7 cellular contexts compared by ENCODE assay signal in genomic region chr17:7589891-7590611, GRCh38. TPM values are rescaled to one million over a fixed set of nuclear protein-coding genes. Genes with fewer than 3 reads are reported as not detected.
DNase-seq lines count a peak whose midpoint lies in the region; ATAC-seq and TF ChIP-seq lines count a peak whose summit lies in the region.

TSS of gene SOX15 (minus strand) at chr17:7590094. CDS start at chr17:7589676, 418 bp downstream.

- H3K36me3 ChIP-seq in HEK293 (ENCODE audit: control insufficient read depth in 2 of 2, insufficient read depth in 1 of 2, low read length in 2 of 2): peaks cover 40 to 93% of the 10 kb centered on the region in 2 experiments
- peaks cover 50% of the 10 kb centered on the region for H3K36me3 ChIP-seq in iPS-15b (ENCODE audit: control insufficient read depth, insufficient read depth, low read length)

- H3K4me1 ChIP-seq in HEK293 (ENCODE audit: control insufficient read depth, insufficient read depth, low read length) (no peaks in the 10 kb centered on the region; the same call in 1 of the 2 replicates), iPS-15b (ENCODE audit: control insufficient read depth, insufficient read depth, low read length) (peaks cover 8% of the 10 kb centered on the region)

- TF ChIP-seq CTCF in HEK293 (tag by site-specific recombination; IDR thresholded peaks at IDR 0.05): no peak

- no peak for ATAC-seq in stimulated activated effector memory CD8-positive, alpha-beta T cell treated with anti-CD3 and anti-CD28 coated beads, Interleukin-12 subunit alpha, Interleukin-12 subunit beta, amount 100 ng/mL, for 72 hours
- ATAC-seq in activated CD4-positive, alpha-beta T cell treated with anti-CD3 and anti-CD28 coated beads for 36 hours: no peak

- peak within 1 kb of the TSS; percentile 87 for H3K9ac ChIP-seq in iPS-15b (ENCODE audit: low read depth, low read length)

- no peaks in the 10 kb centered on the region for H3K9me3 Mint-ChIP-seq in activated T-helper 2 cell treated with anti-CD3 and anti-CD28 coated beads, Interferon-gamma antibody, Interleukin-2, Interleukin-4, amounts not matched to agents 10 μg/mL and 5 μg/mL and 100 μg/mL, durations not matched to agents 14 hours and 24 hours and 36 hours
- H3K9me3 Mint-ChIP-seq in stimulated activated effector memory CD8-positive, alpha-beta T cell treated with anti-CD3 and anti-CD28 coated beads, Interleukin-12 subunit alpha, Interleukin-12 subunit beta, amount 100 ng/mL, for 72 hours: no peaks in the 10 kb centered on the region
- H3K9me3 Mint-ChIP-seq in T-helper 2 cell treated with Interferon-gamma antibody and Interleukin-4, amounts not matched to agents 5 μg/mL and 100 μg/mL, for 36 hours: no peaks in the 10 kb centered on the region
- H3K9me3 Mint-ChIP-seq in activated CD4-positive, alpha-beta T cell treated with anti-CD3 and anti-CD28 coated beads for 36 hours (ENCODE audit: low read depth): no peaks in the 10 kb centered on the region

- no peaks in the 10 kb centered on the region for H3K27me3 ChIP-seq in iPS-15b (ENCODE audit: control insufficient read depth, insufficient read depth, low read length)

- peaks cover 5% of the 10 kb centered on the region for H3K4me1 Mint-ChIP-seq in activated T-helper 2 cell treated with anti-CD3 and anti-CD28 coated beads, Interferon-gamma antibody, Interleukin-2, Interleukin-4, amounts not matched to agents 10 μg/mL and 5 μg/mL and 100 μg/mL, durations not matched to agents 14 hours and 24 hours and 36 hours (ENCODE audit: low read depth)
- H3K4me1 Mint-ChIP-seq in stimulated activated effector memory CD8-positive, alpha-beta T cell treated with anti-CD3 and anti-CD28 coated beads, Interleukin-12 subunit alpha, Interleukin-12 subunit beta, amount 100 ng/mL, for 72 hours: peaks cover 13% of the 10 kb centered on the region
- H3K4me1 Mint-ChIP-seq in T-helper 2 cell treated with Interferon-gamma antibody and Interleukin-4, amounts not matched to agents 5 μg/mL and 100 μg/mL, for 36 hours (ENCODE audit: low read depth): peaks cover 6% of the 10 kb centered on the region
- peaks cover 10% of the 10 kb centered on the region for H3K4me1 Mint-ChIP-seq in activated CD4-positive, alpha-beta T cell treated with anti-CD3 and anti-CD28 coated beads for 36 hours

- CTCF ChIA-PET in HEK293 (lab: Yijun Ruan, JAX): interaction anchor here (0.6 to 2.0 kb wide), 8 partner anchors 10 to 291 kb away, joined by 3 to 10 read pairs (median 4); partner anchors contain the start of genes CD68, TP53 and WRAP53
- CTCF ChIA-PET in activated CD4-positive, alpha-beta T cell treated with anti-CD3 and anti-CD28 coated beads for 36 hours (lab: Charles Lee): interaction anchor here (0.6 to 2.3 kb wide), 22 partner anchors 11 to 286 kb away, joined by 3 to 12 read pairs (median 4); partner anchors contain the start of genes CD68, CHRNB1, FXR2 and TMEM95

- intact Hi-C loops in activated T-helper 2 cell treated with anti-CD3 and anti-CD28 coated beads, Interferon-gamma antibody, Interleukin-2, Interleukin-4, amounts not matched to agents 10 μg/mL and 5 μg/mL and 100 μg/mL, durations not matched to agents 14 hours and 24 hours and 36 hours (cut with micrococcal nuclease): no loop called here
- intact Hi-C loops in activated CD4-positive, alpha-beta T cell treated with anti-CD3 and anti-CD28 coated beads for 36 hours (cut with DNase I, micrococcal nuclease): loop anchor here in 1 of 2 experiments (1.0 to 2.0 kb wide), 4 partner anchors 67 to 310 kb away; no protein-coding TSS in a partner anchor

- H3K4me3 Mint-ChIP-seq in activated T-helper 2 cell treated with anti-CD3 and anti-CD28 coated beads, Interferon-gamma antibody, Interleukin-2, Interleukin-4, amounts not matched to agents 10 μg/mL and 5 μg/mL and 100 μg/mL, durations not matched to agents 14 hours and 24 hours and 36 hours (ENCODE audit: low read depth): no peak within 1 kb of the TSS
- H3K4me3 Mint-ChIP-seq in stimulated activated effector memory CD8-positive, alpha-beta T cell treated with anti-CD3 and anti-CD28 coated beads, Interleukin-12 subunit alpha, Interleukin-12 subunit beta, amount 100 ng/mL, for 72 hours: no peak within 1 kb of the TSS
- no peak within 1 kb of the TSS for H3K4me3 Mint-ChIP-seq in T-helper 2 cell treated with Interferon-gamma antibody and Interleukin-4, amounts not matched to agents 5 μg/mL and 100 μg/mL, for 36 hours
- H3K4me3 Mint-ChIP-seq in activated CD4-positive, alpha-beta T cell treated with anti-CD3 and anti-CD28 coated beads for 36 hours: no peak within 1 kb of the TSS

- DNase-seq in activated T-helper 2 cell treated with anti-CD3 and anti-CD28 coated beads, Interferon-gamma antibody, Interleukin-2, Interleukin-4, amounts not matched to agents 10 μg/mL and 5 μg/mL and 100 μg/mL, durations not matched to agents 14 hours and 24 hours and 36 hours (ENCODE audit: low spot score): no peak
- DNase-seq in stimulated activated effector memory CD8-positive, alpha-beta T cell treated with anti-CD3 and anti-CD28 coated beads, Interleukin-12 subunit alpha, Interleukin-12 subunit beta, amount 100 ng/mL, for 72 hours (ENCODE audit: low spot score in 2 of 2): peak in 1 of 2 donors; percentile 51
- no peak for DNase-seq in T-helper 2 cell treated with Interferon-gamma antibody and Interleukin-4, amounts not matched to agents 5 μg/mL and 100 μg/mL, for 36 hours (ENCODE audit: low spot score)
- no peak for DNase-seq in HK-2 (ENCODE audit: unreplicated experiment)
- DNase-seq in activated CD4-positive, alpha-beta T cell treated with anti-CD3 and anti-CD28 coated beads for 36 hours: no peak

- H3K9me3 ChIP-seq in HEK293 (ENCODE audit: control insufficient read depth, insufficient read depth, low read depth, low read length): no peaks in the 10 kb centered on the region
- H3K9me3 ChIP-seq in iPS-15b (ENCODE audit: control insufficient read depth, insufficient read depth, low read length): no peaks in the 10 kb centered on the region

- peak within 1 kb of the TSS; percentile 8; the same call in 1 of the 2 replicates for H3K27ac ChIP-seq in HEK293 (ENCODE audit: extremely low read depth, low read depth, low read length)

- H3K27me3 Mint-ChIP-seq in activated T-helper 2 cell treated with anti-CD3 and anti-CD28 coated beads, Interferon-gamma antibody, Interleukin-2, Interleukin-4, amounts not matched to agents 10 μg/mL and 5 μg/mL and 100 μg/mL, durations not matched to agents 14 hours and 24 hours and 36 hours (ENCODE audit: low read depth): no peaks in the 10 kb centered on the region
- H3K27me3 Mint-ChIP-seq in T-helper 2 cell treated with Interferon-gamma antibody and Interleukin-4, amounts not matched to agents 5 μg/mL and 100 μg/mL, for 36 hours (ENCODE audit: low read depth): no peaks in the 10 kb centered on the region
- no peaks in the 10 kb centered on the region for H3K27me3 Mint-ChIP-seq in activated CD4-positive, alpha-beta T cell treated with anti-CD3 and anti-CD28 coated beads for 36 hours

- peak within 1 kb of the TSS; percentile 43 for H3K27ac Mint-ChIP-seq in activated T-helper 2 cell treated with anti-CD3 and anti-CD28 coated beads, Interferon-gamma antibody, Interleukin-2, Interleukin-4, amounts not matched to agents 10 μg/mL and 5 μg/mL and 100 μg/mL, durations not matched to agents 14 hours and 24 hours and 36 hours
- peak within 1 kb of the TSS; percentile 82 for H3K27ac Mint-ChIP-seq in stimulated activated effector memory CD8-positive, alpha-beta T cell treated with anti-CD3 and anti-CD28 coated beads, Interleukin-12 subunit alpha, Interleukin-12 subunit beta, amount 100 ng/mL, for 72 hours
- no peak within 1 kb of the TSS for H3K27ac Mint-ChIP-seq in T-helper 2 cell treated with Interferon-gamma antibody and Interleukin-4, amounts not matched to agents 5 μg/mL and 100 μg/mL, for 36 hours
- H3K27ac Mint-ChIP-seq in activated CD4-positive, alpha-beta T cell treated with anti-CD3 and anti-CD28 coated beads for 36 hours: no peak within 1 kb of the TSS

- peaks cover 75% of the 10 kb centered on the region for H3K36me3 Mint-ChIP-seq in activated T-helper 2 cell treated with anti-CD3 and anti-CD28 coated beads, Interferon-gamma antibody, Interleukin-2, Interleukin-4, amounts not matched to agents 10 μg/mL and 5 μg/mL and 100 μg/mL, durations not matched to agents 14 hours and 24 hours and 36 hours (ENCODE audit: low read depth)
- peaks cover 73% of the 10 kb centered on the region for H3K36me3 Mint-ChIP-seq in stimulated activated effector memory CD8-positive, alpha-beta T cell treated with anti-CD3 and anti-CD28 coated beads, Interleukin-12 subunit alpha, Interleukin-12 subunit beta, amount 100 ng/mL, for 72 hours
- H3K36me3 Mint-ChIP-seq in T-helper 2 cell treated with Interferon-gamma antibody and Interleukin-4, amounts not matched to agents 5 μg/mL and 100 μg/mL, for 36 hours (ENCODE audit: low read depth): peaks cover 39% of the 10 kb centered on the region
- peaks cover 43% of the 10 kb centered on the region for H3K36me3 Mint-ChIP-seq in activated CD4-positive, alpha-beta T cell treated with anti-CD3 and anti-CD28 coated beads for 36 hours (ENCODE audit: low read depth)

- POLR2A ChIA-PET in HEK293 (lab: Yijun Ruan, JAX): interaction anchor here (0.6 to 3.1 kb wide), 6 partner anchors 9 to 311 kb away, joined by 3 to 18 read pairs (median 4); partner anchors contain the start of genes CD68 and TP53
- POLR2A ChIA-PET in activated CD4-positive, alpha-beta T cell treated with anti-CD3 and anti-CD28 coated beads for 36 hours (lab: Charles Lee): interaction anchor here (0.5 to 1.7 kb wide), 7 partner anchors 10 to 97 kb away, joined by 3 to 10 read pairs (median 4); partner anchors contain the start of genes CD68 and TP53

- H3K4me3 ChIP-seq in HEK293 (ENCODE audit: low read depth, low read length): no peak within 1 kb of the TSS
- H3K4me3 ChIP-seq in iPS-15b (ENCODE audit: low read depth, low read length): peak within 1 kb of the TSS; percentile 73

TF ChIP-seq in HEK293, 187 proteins besides CTCF, POLR2A, EP300 and RAD21 (continues in another document):
- TF ChIP-seq ZBTB17 (tag by site-specific recombination; IDR thresholded peaks at IDR 0.05) (no peak), ZNF600 (tag by site-specific recombination; IDR thresholded peaks at IDR 0.05) (no peak), KLF9 (tag by site-specific recombination; IDR thresholded peaks at IDR 0.05; ENCODE audit: low read depth) (peak; percentile 55; the same call in 1 of the 2 replicates), HOXA7 (CRISPR knock-in tag; IDR thresholded peaks at IDR 0.05; ENCODE audit: borderline replicate concordance) (no peak)

RNA-seq across cellular contexts. Expression of gene SOX15, which starts in this region (rescaled TPM):
- total RNA-seq in activated T-helper 2 cell treated with anti-CD3 and anti-CD28 coated beads, Interferon-gamma antibody, Interleukin-2, Interleukin-4, amounts not matched to agents 10 μg/mL and 5 μg/mL and 100 μg/mL, durations not matched to agents 14 hours and 24 hours and 36 hours: 0.21 and 0.60 TPM in 2 replicates
- total RNA-seq in activated CD4-positive, alpha-beta T cell treated with anti-CD3 and anti-CD28 coated beads for 36 hours: under 1 TPM in 1 of 2 experiments, not detected in 1; 0.16 TPM

Comparison
In these comparisons a context has a peak if more than half of its experiments do, and no peak if none do; other contexts are left out.
1. H3K27ac Mint-ChIP-seq: peak in activated T-helper 2 cell treated with anti-CD3 and anti-CD28 coated beads, Interferon-gamma antibody, Interleukin-2, Interleukin-4, amounts not matched to agents 10 μg/mL and 5 μg/mL and 100 μg/mL, durations not matched to agents 14 hours and 24 hours and 36 hours (single experiment) and stimulated activated effector memory CD8-positive, alpha-beta T cell treated with anti-CD3 and anti-CD28 coated beads, Interleukin-12 subunit alpha, Interleukin-12 subunit beta, amount 100 ng/mL, for 72 hours (single experiment); none in T-helper 2 cell treated with Interferon-gamma antibody and Interleukin-4, amounts not matched to agents 5 μg/mL and 100 μg/mL, for 36 hours (single experiment) and activated CD4-positive, alpha-beta T cell treated with anti-CD3 and anti-CD28 coated beads for 36 hours (single experiment).